Comparison of ENCODE assay signal across 8 cellular contexts in genomic region chr15:41774062-41774872, GRCh38. TPM values are rescaled to one million over a fixed set of nuclear protein-coding genes. Genes with fewer than 3 reads are reported as not detected.
DNase-seq lines count a peak whose midpoint lies in the region; ATAC-seq, FAIRE-seq and TF ChIP-seq lines count a peak whose summit lies in the region.

A gene with protein sequence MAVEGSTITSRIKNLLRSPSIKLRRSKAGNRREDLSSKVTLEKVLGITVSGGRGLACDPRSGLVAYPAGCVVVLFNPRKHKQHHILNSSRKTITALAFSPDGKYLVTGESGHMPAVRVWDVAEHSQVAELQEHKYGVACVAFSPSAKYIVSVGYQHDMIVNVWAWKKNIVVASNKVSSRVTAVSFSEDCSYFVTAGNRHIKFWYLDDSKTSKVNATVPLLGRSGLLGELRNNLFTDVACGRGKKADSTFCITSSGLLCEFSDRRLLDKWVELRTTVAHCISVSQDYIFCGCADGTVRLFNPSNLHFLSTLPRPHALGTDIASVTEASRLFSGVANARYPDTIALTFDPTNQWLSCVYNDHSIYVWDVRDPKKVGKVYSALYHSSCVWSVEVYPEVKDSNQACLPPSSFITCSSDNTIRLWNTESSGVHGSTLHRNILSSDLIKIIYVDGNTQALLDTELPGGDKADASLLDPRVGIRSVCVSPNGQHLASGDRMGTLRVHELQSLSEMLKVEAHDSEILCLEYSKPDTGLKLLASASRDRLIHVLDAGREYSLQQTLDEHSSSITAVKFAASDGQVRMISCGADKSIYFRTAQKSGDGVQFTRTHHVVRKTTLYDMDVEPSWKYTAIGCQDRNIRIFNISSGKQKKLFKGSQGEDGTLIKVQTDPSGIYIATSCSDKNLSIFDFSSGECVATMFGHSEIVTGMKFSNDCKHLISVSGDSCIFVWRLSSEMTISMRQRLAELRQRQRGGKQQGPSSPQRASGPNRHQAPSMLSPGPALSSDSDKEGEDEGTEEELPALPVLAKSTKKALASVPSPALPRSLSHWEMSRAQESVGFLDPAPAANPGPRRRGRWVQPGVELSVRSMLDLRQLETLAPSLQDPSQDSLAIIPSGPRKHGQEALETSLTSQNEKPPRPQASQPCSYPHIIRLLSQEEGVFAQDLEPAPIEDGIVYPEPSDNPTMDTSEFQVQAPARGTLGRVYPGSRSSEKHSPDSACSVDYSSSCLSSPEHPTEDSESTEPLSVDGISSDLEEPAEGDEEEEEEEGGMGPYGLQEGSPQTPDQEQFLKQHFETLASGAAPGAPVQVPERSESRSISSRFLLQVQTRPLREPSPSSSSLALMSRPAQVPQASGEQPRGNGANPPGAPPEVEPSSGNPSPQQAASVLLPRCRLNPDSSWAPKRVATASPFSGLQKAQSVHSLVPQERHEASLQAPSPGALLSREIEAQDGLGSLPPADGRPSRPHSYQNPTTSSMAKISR (N-terminal part only) (plus strand): TSS chr15:41774484. CDS start chr15:41775276, 792 bp downstream.

- no TSS peak for BruUV-seq in endothelial cell of umbilical vein (replicated peaks; lab: Mats Ljungman, UMichigan)

- POLR2A ChIA-PET in endothelial cell of umbilical vein (lab: Charles Lee), result interaction anchor here (1.0 to 1.7 kb wide), 5 partner anchors 22 to 42 kb away, joined by 3 to 9 read pairs (median 4); no protein-coding TSS in a partner anchor

- H3K4me1 ChIP-seq in OCI-LY1 (ENCODE audit: insufficient read depth, low read length, severe bottlenecking), result peaks cover 54% of the 10 kb centered on the region
- peaks cover 54% of the 10 kb centered on the region for H3K4me1 ChIP-seq in endothelial cell of umbilical vein (ENCODE audit: control insufficient read depth, extremely low read depth, insufficient read depth, low read length)

- H3K9me3 ChIP-seq in OCI-LY1 (ENCODE audit: low read length) (no peaks in the 10 kb centered on the region), endothelial cell of umbilical vein (replicated peaks; ENCODE audit: control insufficient read depth, insufficient read depth, low read length) (no peaks in the 10 kb centered on the region)

- H2AFZ ChIP-seq in OCI-LY1 (ENCODE audit: low read length) (no peak within 1 kb of the TSS), endothelial cell of umbilical vein (ENCODE audit: low read depth, low read length) (peak within 1 kb of the TSS; percentile 67)

- peak; percentile 73 for ATAC-seq in GM21515 (IDR thresholded peaks at IDR 0.05; ENCODE audit: unreplicated experiment)

- dilution Hi-C loops in endothelial cell of umbilical vein (cut with MboI; ENCODE audit: extremely low pct_ligation_motif_present, low sequenced_read_pairs), result no loop called here

- H3F3A ChIP-seq in OCI-LY1 (ENCODE audit: insufficient read depth, low read length), result no peaks in the 10 kb centered on the region

- peak; percentile 94 for TF ChIP-seq CTCF in OCI-LY1 (IDR thresholded peaks at IDR 0.05; ENCODE audit: low read length)
- TF ChIP-seq CTCF in endothelial cell of umbilical vein (IDR thresholded peaks at IDR 0.05; ENCODE audit: extremely low read depth in 1 of 2, insufficient read depth in 1 of 2, low read depth in 1 of 2, low read length in 2 of 2), result peak; percentile 93 to 94

- H3K4me3 ChIP-seq in OCI-LY1 (ENCODE audit: low read depth, low read length, poor library complexity, severe bottlenecking), result peak within 1 kb of the TSS; percentile 77
- H3K4me3 ChIP-seq in endothelial cell of umbilical vein (replicated peaks in 1 of 3; ENCODE audit: insufficient read depth in 1 of 3, low read depth in 1 of 3, low read length in 3 of 3), result peak within 1 kb of the TSS; percentile 35 to 69 (median 56)

- peak; percentile 96 for FAIRE-seq in endothelial cell of umbilical vein (lab: Jason Lieb, UNC)

- no peaks in the 10 kb centered on the region for H3K9me2 ChIP-seq in OCI-LY1 (ENCODE audit: low read depth, low read length)

- H3K27ac ChIP-seq in OCI-LY1 (ENCODE audit: low read depth, low read length, poor library complexity, severe bottlenecking) (peak within 1 kb of the TSS; percentile 79), endothelial cell of umbilical vein (ENCODE audit: insufficient read depth, low read depth, low read length) (peak within 1 kb of the TSS; percentile 48)

- H3K9ac ChIP-seq in OCI-LY1 (ENCODE audit: low read length) (peak within 1 kb of the TSS; percentile 73), endothelial cell of umbilical vein (replicated peaks; ENCODE audit: extremely low read depth, insufficient read depth, low read length) (peak within 1 kb of the TSS; percentile 75)

- no peaks in the 10 kb centered on the region for H4K20me1 ChIP-seq in OCI-LY1 (ENCODE audit: insufficient read depth, low read length)
- H4K20me1 ChIP-seq in endothelial cell of umbilical vein (replicated peaks; ENCODE audit: control insufficient read depth, extremely low read depth, insufficient read depth, low read length), result no peaks in the 10 kb centered on the region

- H3K4me2 ChIP-seq in OCI-LY1 (ENCODE audit: low read length) (peak within 1 kb of the TSS; percentile 84), endothelial cell of umbilical vein (ENCODE audit: insufficient read depth, low read length) (peak within 1 kb of the TSS; percentile 99)

- CTCF ChIA-PET in endothelial cell of umbilical vein (lab: Charles Lee), result interaction anchor here (0.6 to 13.5 kb wide), 23 partner anchors 9 to 310 kb away, joined by 3 to 754 read pairs (median 6); no protein-coding TSS in a partner anchor

- H3K27me3 ChIP-seq in OCI-LY1 (ENCODE audit: insufficient read depth, low read length) (no peaks in the 10 kb centered on the region), endothelial cell of umbilical vein (ENCODE audit: control insufficient read depth in 2 of 2, insufficient read depth in 2 of 2, low read length in 2 of 2) (no peaks in the 10 kb centered on the region)

- H3K36me3 ChIP-seq in OCI-LY1 (ENCODE audit: insufficient read depth, low read length) (no peaks in the 10 kb centered on the region), endothelial cell of umbilical vein (ENCODE audit: control insufficient read depth in 2 of 2, extremely low read depth in 1 of 2, insufficient read depth in 2 of 2, low read length in 2 of 2) (no peaks in the 10 kb centered on the region)

- peak; percentile 88 for DNase-seq in DMS 273 treated with DMSO at 0.1 percent for 48 hours (lab: John Stamatoyannopoulos, UW)
- peak; percentile 74 for DNase-seq in HuH-7 (ENCODE audit: low spot score)
- peak; percentile 97 for DNase-seq in activated CD8-positive, alpha-beta memory T cell treated with anti-CD3 and anti-CD28 coated beads, Interleukin-2, amount 50 U/mL, for 4 hours
- peak; percentile 99 for DNase-seq in endothelial cell of umbilical vein (ENCODE audit: low read depth, low spot score)
- DNase-seq in midbrain (lab: John Stamatoyannopoulos, UW), result peak; percentile 99
- peak; percentile 93 to 95 for DNase-seq in stimulated activated CD8-positive, alpha-beta memory T cell treated with anti-CD3 and anti-CD28 coated beads, Interleukin-2, amount 100 ng/mL, for 1 hour (ENCODE audit: low read depth in 2 of 2)

- TF ChIP-seq POLR2A in endothelial cell of umbilical vein (IDR thresholded peaks at IDR 0.05; ENCODE audit: low read depth, low read length), result no peak

- H3K9me1 ChIP-seq in endothelial cell of umbilical vein (replicated peaks; ENCODE audit: control insufficient read depth, extremely low read depth, insufficient read depth, low read length), result no peaks in the 10 kb centered on the region

- intact Hi-C loops in endothelial cell of umbilical vein (cut with micrococcal nuclease), result loop anchor here (1.0 to 5.0 kb wide), 10 partner anchors 17 to 307 kb away; partner anchors contain the start of genes EHD4, JMJD7 and SPTBN5

- H3K79me2 ChIP-seq in OCI-LY1 (ENCODE audit: insufficient read depth, low read length) (no peaks in the 10 kb centered on the region; the same call in 1 of the 2 replicates), endothelial cell of umbilical vein (ENCODE audit: control insufficient read depth, insufficient read depth, low read length) (peaks cover 36% of the 10 kb centered on the region)

TF ChIP-seq in endothelial cell of umbilical vein, 7 proteins besides CTCF, POLR2A, EP300 and RAD21:
- TF ChIP-seq EZH2 (IDR thresholded peaks at IDR 0.05; ENCODE audit: borderline replicate concordance, low read depth, low read length, severe bottlenecking) (no peak), FOS (IDR thresholded peaks at IDR 0.05; ENCODE audit: borderline replicate concordance, insufficient read depth, low read length) (no peak), JUN (IDR thresholded peaks at IDR 0.05; ENCODE audit: borderline replicate concordance, insufficient read depth, insufficient read length, low read depth) (no peak), POLR2AphosphoS5 (IDR thresholded peaks at IDR 0.05; ENCODE audit: insufficient read depth, low read depth, low read length) (peak; percentile 78), GATA2 (IDR thresholded peaks at IDR 0.05; ENCODE audit: insufficient read depth, insufficient read length, low read depth, low read length) (peak; percentile 14), MYC (IDR thresholded peaks at IDR 0.05; ENCODE audit: low read depth, low read length) (no peak)
- TF ChIP-seq, protein P1, sequence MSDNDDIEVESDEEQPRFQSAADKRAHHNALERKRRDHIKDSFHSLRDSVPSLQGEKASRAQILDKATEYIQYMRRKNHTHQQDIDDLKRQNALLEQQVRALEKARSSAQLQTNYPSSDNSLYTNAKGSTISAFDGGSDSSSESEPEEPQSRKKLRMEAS (IDR thresholded peaks at IDR 0.05; ENCODE audit: insufficient read depth, insufficient read length), result peak; percentile 53

RNA-seq across cellular contexts. Expression of the gene that starts here (rescaled TPM):
- 49.1 and 55.8 TPM in 2 replicates for total RNA-seq in endothelial cell of umbilical vein
- 12.3 and 12.7 TPM in 2 replicates for polyA plus RNA-seq in endothelial cell of umbilical vein
- 8.6 and 9.3 TPM in 2 replicates for polyA plus RNA-seq in endothelial cell of umbilical vein (2011; cell fraction: cytosol; rRNA removed)
- 70.8 and 89.9 TPM in 2 replicates for polyA plus RNA-seq in endothelial cell of umbilical vein (2011; cell fraction: nucleus; rRNA removed)
- 15.7 and 23.1 TPM in 2 replicates for polyA plus RNA-seq in endothelial cell of umbilical vein (2012)
- polyA minus RNA-seq in endothelial cell of umbilical vein, result 41.6 and 59.5 TPM in 2 replicates
- polyA minus RNA-seq in endothelial cell of umbilical vein (2011; cell fraction: cytosol; rRNA and poly(A)+ RNA removed), result 3.5 TPM
- 69.2 and 84.3 TPM in 2 replicates for polyA minus RNA-seq in endothelial cell of umbilical vein (2011; cell fraction: nucleus; rRNA and poly(A)+ RNA removed)

Comparison
In these comparisons a context has a peak if more than half of its experiments do, and no peak if none do; other contexts are left out.
1. Peak in every context shown above with its lines: DNase-seq, ATAC-seq, H3K4me3 ChIP-seq and H3K27ac ChIP-seq.